ENCODE assay signal across 32 cellular contexts in genomic region chr18:63244585-63244984, GRCh38.
DNase-seq lines count a peak whose midpoint lies in the region; ATAC-seq and TF ChIP-seq lines count a peak whose summit lies in the region.
"Had no signal": no experiment of that assay in that cellular context is flagged by ENCODE, and none has a peak within 500 bp of the region (broad histone marks: within the 10 kb centered on the region; RNA-seq: fewer than 3 reads in every experiment).

No MANE protein-coding gene starts in this region.

- ATAC-seq in GM19395 (IDR thresholded peaks at IDR 0.05; ENCODE audit: unreplicated experiment): no peak
- no peak for ATAC-seq in stimulated activated naive B cell treated with anti-CD40 and anti-IgM and Interleukin-4, amounts not matched to agents 10 μg/mL and 1 μg/mL and 100 μg/mL, for 72 hours (replicated peaks)
- ATAC-seq: activated CD8-positive, alpha-beta memory T cell treated with anti-CD3 and anti-CD28 coated beads, Interleukin-2, amount 10 ng/mL, durations not matched to agents 7 days and 5 days; body of pancreas; esophagus mucosa; left colon; natural killer cell treated with Interleukin-12 subunit alpha and Interleukin-12 subunit beta and Interleukin-15 and Interleukin-18, amount 100 ng/mL, for 72 hours; upper lobe of right lung had no signal

- no peak overlapping the region for H3K27ac Mint-ChIP-seq in MCF 10A (ENCODE audit: low read depth, unreplicated experiment)
- H3K27ac Mint-ChIP-seq in stimulated activated naive B cell treated with anti-CD40 and anti-IgM and Interleukin-4, amounts not matched to agents 10 μg/mL and 1 μg/mL and 100 μg/mL, for 72 hours: no peak overlapping the region
- H3K27ac Mint-ChIP-seq: activated CD8-positive, alpha-beta memory T cell treated with anti-CD3 and anti-CD28 coated beads, Interleukin-2, amount 10 ng/mL, durations not matched to agents 7 days and 5 days; activated naive CD8-positive, alpha-beta T cell treated with anti-CD3 and anti-CD28 coated beads, Interleukin-2, amount 10 ng/mL, durations not matched to agents 7 days and 5 days; T-helper 2 cell treated with Interferon-gamma antibody and Interleukin-4, amounts not matched to agents 5 μg/mL and 100 μg/mL, for 36 hours had no signal

- CTCF ChIA-PET in MCF 10A (lab: Yijun Ruan, JAX): no interaction called here

- H3K79me2 ChIP-seq in parathyroid adenoma: peaks cover 3% of the 10 kb centered on the region

- TF ChIP-seq CTCF in breast epithelium (IDR thresholded peaks at IDR 0.05) (no peak), MCF 10A (IDR thresholded peaks at IDR 0.05; ENCODE audit: unreplicated experiment) (no peak), parathyroid adenoma (IDR thresholded peaks at IDR 0.05) (no peak), uterus (IDR thresholded peaks at IDR 0.05) (no peak)

- no peaks in the 10 kb centered on the region for H3K36me3 Mint-ChIP-seq in MCF 10A (ENCODE audit: insufficient read depth, unreplicated experiment)
- peaks cover 51 to 78% of the 10 kb centered on the region in 2 donors for H3K36me3 Mint-ChIP-seq in stimulated activated naive B cell treated with anti-CD40 and anti-IgM and Interleukin-4, amounts not matched to agents 10 μg/mL and 1 μg/mL and 100 μg/mL, for 72 hours

- no peak overlapping the region for H3K9ac ChIP-seq in parathyroid adenoma
- H3K9ac ChIP-seq: GM23248, SK-N-SH had no signal

- H3K4me3 ChIP-seq in breast epithelium: no peak overlapping the region
- no peak overlapping the region for H3K4me3 ChIP-seq in parathyroid adenoma (ENCODE audit: low read depth, low read length)
- H3K4me3 ChIP-seq in uterus: no peak overlapping the region
- H3K4me3 ChIP-seq: body of pancreas, GM23248, upper lobe of right lung had no signal

- no peak for TF ChIP-seq POLR2A in breast epithelium (IDR thresholded peaks at IDR 0.05)
- no peak for TF ChIP-seq POLR2A in uterus (IDR thresholded peaks at IDR 0.05)

- H3K9me3 ChIP-seq in breast epithelium (no peaks in the 10 kb centered on the region), parathyroid adenoma (ENCODE audit: control insufficient read depth, low read length) (no peaks in the 10 kb centered on the region), uterus (no peaks in the 10 kb centered on the region)
- H3K9me3 ChIP-seq: body of pancreas, SK-N-SH, upper lobe of right lung had no signal

- H3K4me3 Mint-ChIP-seq in MCF 10A (ENCODE audit: unreplicated experiment): no peak overlapping the region
- H3K4me3 Mint-ChIP-seq in stimulated activated naive B cell treated with anti-CD40 and anti-IgM and Interleukin-4, amounts not matched to agents 10 μg/mL and 1 μg/mL and 100 μg/mL, for 72 hours: no peak overlapping the region
- H3K4me3 Mint-ChIP-seq: activated CD4-positive, alpha-beta T cell treated with anti-CD3 and anti-CD28 coated beads, Interleukin-2, amount 10 ng/mL, durations not matched to agents 7 days and 5 days; activated CD8-positive, alpha-beta memory T cell treated with anti-CD3 and anti-CD28 coated beads, Interleukin-2, amount 10 ng/mL, durations not matched to agents 7 days and 5 days; activated naive CD8-positive, alpha-beta T cell treated with anti-CD3 and anti-CD28 coated beads, Interleukin-2, amount 10 ng/mL, durations not matched to agents 7 days and 5 days; natural killer cell treated with Interleukin-12 subunit alpha and Interleukin-12 subunit beta and Interleukin-15 and Interleukin-18, amount 100 ng/mL, for 72 hours; stimulated activated naive CD8-positive, alpha-beta T cell treated with anti-CD3 and anti-CD28 coated beads, Interleukin-15, Interleukin-2, amounts not matched to agents 100 ng/mL and 50 ng/mL, for 24 hours; T-helper 2 cell treated with Interferon-gamma antibody and Interleukin-4, amounts not matched to agents 5 μg/mL and 100 μg/mL, for 36 hours had no signal

- BruUV-seq in MCF 10A (replicated peaks; lab: Mats Ljungman, UMichigan): no TSS peak

- H3K9me3 Mint-ChIP-seq in MCF 10A (ENCODE audit: unreplicated experiment): no peaks in the 10 kb centered on the region
- H3K9me3 Mint-ChIP-seq in stimulated activated naive B cell treated with anti-CD40 and anti-IgM and Interleukin-4, amounts not matched to agents 10 μg/mL and 1 μg/mL and 100 μg/mL, for 72 hours: peaks cover 0 to 2% of the 10 kb centered on the region in 2 donors
- H3K9me3 Mint-ChIP-seq: activated naive CD8-positive, alpha-beta T cell treated with anti-CD3 and anti-CD28 coated beads, Interleukin-2, amount 10 ng/mL, durations not matched to agents 7 days and 5 days; T-helper 2 cell treated with Interferon-gamma antibody and Interleukin-4, amounts not matched to agents 5 μg/mL and 100 μg/mL, for 36 hours had no signal

- H3K27ac ChIP-seq in breast epithelium: peak overlapping the region; percentile 68 to 77
- peak overlapping the region; percentile 3 for H3K27ac ChIP-seq in parathyroid adenoma
- H3K27ac ChIP-seq in uterus: peak overlapping the region; percentile 79 to 93
- H3K27ac ChIP-seq: body of pancreas, GM23248, upper lobe of right lung, WERI-Rb-1 had no signal

- peak overlapping the region; percentile 1 for H2AFZ ChIP-seq in parathyroid adenoma
- H2AFZ ChIP-seq: GM23248 had no signal

- H3K4me1 Mint-ChIP-seq in MCF 10A (ENCODE audit: insufficient read depth, unreplicated experiment): no peaks in the 10 kb centered on the region
- peaks cover 15 to 44% of the 10 kb centered on the region in 2 donors for H3K4me1 Mint-ChIP-seq in stimulated activated naive B cell treated with anti-CD40 and anti-IgM and Interleukin-4, amounts not matched to agents 10 μg/mL and 1 μg/mL and 100 μg/mL, for 72 hours

- H3K27me3 Mint-ChIP-seq in MCF 10A (ENCODE audit: insufficient read depth, unreplicated experiment): no peaks in the 10 kb centered on the region
- no peaks in the 10 kb centered on the region for H3K27me3 Mint-ChIP-seq in stimulated activated naive B cell treated with anti-CD40 and anti-IgM and Interleukin-4, amounts not matched to agents 10 μg/mL and 1 μg/mL and 100 μg/mL, for 72 hours
- H3K27me3 Mint-ChIP-seq: activated CD4-positive, alpha-beta T cell treated with anti-CD3 and anti-CD28 coated beads, Interleukin-2, amount 10 ng/mL, durations not matched to agents 7 days and 5 days; activated CD8-positive, alpha-beta memory T cell treated with anti-CD3 and anti-CD28 coated beads, Interleukin-2, amount 10 ng/mL, durations not matched to agents 7 days and 5 days; activated naive CD8-positive, alpha-beta T cell treated with anti-CD3 and anti-CD28 coated beads, Interleukin-2, amount 10 ng/mL, durations not matched to agents 7 days and 5 days; natural killer cell treated with Interleukin-12 subunit alpha and Interleukin-12 subunit beta and Interleukin-15 and Interleukin-18, amount 100 ng/mL, for 72 hours; stimulated activated naive CD8-positive, alpha-beta T cell treated with anti-CD3 and anti-CD28 coated beads, Interleukin-15, Interleukin-2, amounts not matched to agents 100 ng/mL and 50 ng/mL, for 24 hours had no signal

- H3K27me3 ChIP-seq in breast epithelium: no peaks in the 10 kb centered on the region
- no peaks in the 10 kb centered on the region for H3K27me3 ChIP-seq in parathyroid adenoma (ENCODE audit: control insufficient read depth, insufficient read depth, low read length)
- H3K27me3 ChIP-seq in uterus: no peaks in the 10 kb centered on the region
- H3K27me3 ChIP-seq: body of pancreas, upper lobe of right lung had no signal

- POLR2A ChIA-PET in MCF 10A (lab: Yijun Ruan, JAX): no interaction called here

- intact Hi-C loops in breast epithelium (cut with DNase I; ENCODE audit: low total_unique reads): no loop called here
- intact Hi-C loops in MCF 10A (cut with micrococcal nuclease): no loop called here
- intact Hi-C loops in uterus (cut with DNase I; ENCODE audit: low total_unique reads): loop anchor here (10.0 kb wide), 1 partner anchor 70 kb away; the partner anchor contains the start of gene BCL2

- H3K36me3 ChIP-seq in breast epithelium (no peaks in the 10 kb centered on the region), parathyroid adenoma (ENCODE audit: control insufficient read depth, insufficient read depth, low read length) (no peaks in the 10 kb centered on the region), uterus (no peaks in the 10 kb centered on the region)
- H3K36me3 ChIP-seq: upper lobe of right lung, WERI-Rb-1 had no signal

- DNase-seq in breast epithelium (ENCODE audit: low spot score in 2 of 2): no peak
- DNase-seq in MCF 10A (ENCODE audit: unreplicated experiment): no peak
- peak; percentile 4 for DNase-seq in fibroblast of the conjunctiva (ENCODE audit: low read depth)
- no peak for DNase-seq in uterus
- no peak for DNase-seq in NOMO-1 treated with DMSO at 0.1 percent for 48 hours (lab: John Stamatoyannopoulos, UW; ENCODE audit: unreplicated experiment)
- no peak for DNase-seq in stimulated activated naive B cell treated with anti-CD40 and anti-IgM and Interleukin-4, amounts not matched to agents 10 μg/mL and 1 μg/mL and 100 μg/mL, for 72 hours
- DNase-seq: activated CD4-positive, alpha-beta T cell treated with anti-CD3 and anti-CD28 coated beads, Interleukin-2, amount 10 ng/mL, durations not matched to agents 7 days and 5 days; activated CD8-positive, alpha-beta memory T cell treated with anti-CD3 and anti-CD28 coated beads, Interleukin-2, amount 10 ng/mL, durations not matched to agents 7 days and 5 days; activated naive CD8-positive, alpha-beta T cell treated with anti-CD3 and anti-CD28 coated beads, Interleukin-2, amount 10 ng/mL, durations not matched to agents 7 days and 5 days; body of pancreas; DMS53; effector memory CD4-positive, alpha-beta T cell; GDM1; glutamatergic neuron; GM23248; IMR-90; left colon; midbrain; NCI-H1105; NCI-H1930; NCI-H526 treated with DMSO at 0.1 percent for 48 hours; RPMI8226; SK-N-SH; stimulated activated CD4-positive, alpha-beta T cell treated with anti-CD3 and anti-CD28 coated beads, Interleukin-4, amount 100 ng/mL, for 4 hours; upper lobe of right lung; WERI-Rb-1 had no signal

- H3K4me1 ChIP-seq in breast epithelium (peaks cover 0 to 14% of the 10 kb centered on the region in 2 donors), parathyroid adenoma (peaks cover 45% of the 10 kb centered on the region), uterus (peaks cover 4 to 10% of the 10 kb centered on the region in 2 donors)
- H3K4me1 ChIP-seq: body of pancreas had no signal

- H3K4me2 ChIP-seq in parathyroid adenoma (ENCODE audit: low read length): no peak overlapping the region
- H3K4me2 ChIP-seq: SK-N-SH had no signal

Comparison
In these comparisons a context has a peak if more than half of its experiments do, and no peak if none do; other contexts are left out.
1. H3K27ac ChIP-seq: peak in every context shown above with its lines; median percentile 86 in uterus; 72 in breast epithelium; 3 in parathyroid adenoma.